In genomic region chr6:47407295-47408281, GRCh38 we compare ENCODE assay signal across 13 cellular contexts.
A peak's percentile ranks its signal among the peaks of the same experiment; 100 is the strongest.
DNase-seq lines count a peak whose midpoint lies in the region; ATAC-seq and TF ChIP-seq lines count a peak whose summit lies in the region.
"Had no signal": no experiment of that assay in that cellular context is flagged by ENCODE, and none has a peak within 500 bp of the region (broad histone marks: within the 10 kb centered on the region; RNA-seq: fewer than 3 reads in every experiment).

No MANE protein-coding gene starts in this region.

- POLR2A ChIA-PET in A673 (lab: Charles Lee; ENCODE audit: low non-redundant PET), result no interaction called here

- no peak overlapping the region for H3K4me3 ChIP-seq in choroid plexus epithelial cell (ENCODE audit: low read depth, low read length)
- H3K4me3 ChIP-seq in mucosa of descending colon, result no peak overlapping the region
- H3K4me3 ChIP-seq in H7 (ENCODE audit: insufficient read depth, low read depth, low read length), result no peak overlapping the region
- no peak overlapping the region for H3K4me3 ChIP-seq in A673 (ENCODE audit: low read depth, low read length, poor library complexity, severe bottlenecking)

- H3K27me3 ChIP-seq in H7 (ENCODE audit: control insufficient read depth, insufficient read depth, low read length) (no peaks in the 10 kb centered on the region), A673 (replicated peaks; ENCODE audit: insufficient read depth, low read depth, low read length, poor library complexity) (no peaks in the 10 kb centered on the region)
- H3K27me3 ChIP-seq: BE2C had no signal

- no peaks in the 10 kb centered on the region for H3K9me3 Mint-ChIP-seq in mesothelial cell of epicardium

- intact Hi-C loops in mucosa of descending colon (cut with DNase I, micrococcal nuclease), result no loop called here
- intact Hi-C loops in A673 (cut with micrococcal nuclease; ENCODE audit: unreplicated experiment), result no loop called here

- CTCF ChIA-PET in A673 (lab: Charles Lee), result no interaction called here

- H3K4me1 ChIP-seq in mucosa of descending colon (ENCODE audit: low read depth), result peaks cover 35% of the 10 kb centered on the region
- no peaks in the 10 kb centered on the region for H3K4me1 ChIP-seq in A673 (ENCODE audit: insufficient read depth, low read length, poor library complexity, severe bottlenecking)
- H3K4me1 ChIP-seq: BE2C had no signal

- peak; percentile 48 for ATAC-seq in mucosa of descending colon

- H3K27ac Mint-ChIP-seq in mesothelial cell of epicardium, result no peak overlapping the region
- H3K27ac Mint-ChIP-seq: activated naive CD8-positive, alpha-beta T cell had no signal

- in situ Hi-C loops in ACHN (cut with HindIII; ENCODE audit: low pct_ligation_motif_present, low pct_unique_long_range_greater_than_20kb, low sequenced_read_pairs), result no loop called here

- no TSS peak for BruUV-seq in A673 (replicated peaks; lab: Mats Ljungman, UMichigan)

- H3K36me3 ChIP-seq in mucosa of descending colon (ENCODE audit: low read depth) (no peaks in the 10 kb centered on the region), H7 (replicated peaks; ENCODE audit: control insufficient read depth, insufficient read depth, low read length) (no peaks in the 10 kb centered on the region), A673 (ENCODE audit: insufficient read depth, low read length, poor library complexity, severe bottlenecking) (no peaks in the 10 kb centered on the region)
- H3K36me3 ChIP-seq: BE2C had no signal

- H3K4me1 Mint-ChIP-seq in mesothelial cell of epicardium, result peaks cover 18% of the 10 kb centered on the region

- TF ChIP-seq CTCF in choroid plexus epithelial cell (conservative IDR thresholded peaks at IDR 0.05; ENCODE audit: low read depth, low read length) (no peak), mucosa of descending colon (IDR thresholded peaks at IDR 0.05) (no peak), mesothelial cell of epicardium (IDR thresholded peaks at IDR 0.05; ENCODE audit: unreplicated experiment) (no peak), A673 (conservative IDR thresholded peaks at IDR 0.05; ENCODE audit: low read depth, low read length) (no peak)

- H3K27me3 Mint-ChIP-seq in mesothelial cell of epicardium (ENCODE audit: low read depth), result no peaks in the 10 kb centered on the region
- H3K27me3 Mint-ChIP-seq: activated naive CD8-positive, alpha-beta T cell had no signal

- no peak overlapping the region for H3K27ac ChIP-seq in A673 (ENCODE audit: low read depth, low read length, poor library complexity, severe bottlenecking)

- DNase-seq in ACHN, result peak; percentile 47
- peak; percentile 29 for DNase-seq in LHCN-M2 (ENCODE audit: low read depth)
- DNase-seq in choroid plexus epithelial cell (ENCODE audit: low read depth), result peak; percentile 24
- DNase-seq in mucosa of descending colon, result no peak
- DNase-seq in H7, result no peak
- no peak for DNase-seq in mesothelial cell of epicardium (ENCODE audit: low spot score in 2 of 2, unreplicated experiment in 2 of 2)
- no peak for DNase-seq in A673 (ENCODE audit: low spot score)
- no peak for DNase-seq in NCI-H1436 treated with DMSO at 0.1 percent for 48 hours (lab: John Stamatoyannopoulos, UW)
- DNase-seq: activated CD4-positive, CD25-positive, alpha-beta regulatory T cell treated with anti-CD3 and anti-CD28 coated beads, Interleukin-2, amount 50 U/mL, for 72 hours; BE2C; NCI-H2081 treated with DMSO at 0.1 percent for 48 hours; posterior cingulate gyrus had no signal

- H3K4me3 Mint-ChIP-seq in mesothelial cell of epicardium, result no peak overlapping the region
- H3K4me3 Mint-ChIP-seq: activated naive CD8-positive, alpha-beta T cell had no signal

- H3K36me3 Mint-ChIP-seq in mesothelial cell of epicardium, result no peaks in the 10 kb centered on the region
- H3K36me3 Mint-ChIP-seq: activated naive CD8-positive, alpha-beta T cell had no signal

- H3K9me3 ChIP-seq in mucosa of descending colon (no peaks in the 10 kb centered on the region), A673 (ENCODE audit: low read depth, low read length, poor library complexity, severe bottlenecking) (no peaks in the 10 kb centered on the region)
- H3K9me3 ChIP-seq: BE2C had no signal

Comparison
In these comparisons a context has a peak if more than half of its experiments do, and no peak if none do; other contexts are left out.
1. DNase-seq: peak in ACHN (single experiment), LHCN-M2 (single experiment) and choroid plexus epithelial cell (single experiment); none in mucosa of descending colon (0 of 3), H7 (single experiment), mesothelial cell of epicardium (0 of 2), A673 (single experiment) and NCI-H1436 treated with DMSO at 0.1 percent for 48 hours (single experiment).